Comparison of ENCODE assay signal across 7 cellular contexts in the genomic region with DNA sequence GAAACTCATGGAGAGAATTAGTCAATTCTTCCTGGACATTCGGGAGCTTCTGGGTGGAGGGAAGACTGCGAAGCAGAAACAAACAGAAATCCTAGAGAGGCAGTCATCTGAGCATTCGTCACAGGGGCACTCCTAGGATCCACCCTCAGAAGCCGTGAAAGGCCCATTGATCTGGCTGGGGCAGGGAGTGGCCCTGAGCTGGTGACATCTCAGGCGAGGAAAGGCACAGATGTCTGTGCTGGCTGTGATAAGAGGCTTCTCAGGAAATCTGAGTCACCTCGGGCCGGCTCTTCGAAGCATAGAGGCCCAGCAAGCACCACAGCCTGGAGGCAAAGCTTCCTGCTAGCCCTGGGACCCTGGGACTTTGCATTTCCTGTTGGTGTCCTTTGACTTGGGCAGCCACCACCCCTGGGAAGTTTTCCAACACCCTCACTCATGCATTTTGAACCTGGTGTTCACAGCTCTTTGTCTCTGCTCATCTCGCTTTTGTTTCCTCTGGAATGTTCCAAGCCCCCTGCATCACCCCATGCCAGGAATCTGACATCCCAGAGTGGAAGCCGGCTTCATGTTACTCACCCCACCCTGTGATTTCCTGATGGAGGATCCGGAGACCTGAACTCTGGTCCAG. TPM values are rescaled to one million over a fixed set of nuclear protein-coding genes. Genes with fewer than 3 reads are reported as not detected.
DNase-seq lines count a peak whose midpoint lies in the region; ATAC-seq and TF ChIP-seq lines count a peak whose summit lies in the region.

No MANE protein-coding gene starts in this region.

- H3K36me3 Mint-ChIP-seq in activated T-cell treated with anti-CD3 and anti-CD28 coated beads, Interleukin-2, amount 50 U/mL, for 72 hours (ENCODE audit: insufficient read depth in 2 of 2), result no peaks in the 10 kb centered on the region
- H3K36me3 Mint-ChIP-seq in stimulated activated memory B cell treated with anti-CD40 and anti-IgM and Interleukin-4, amounts not matched to agents 10 μg/mL and 1 μg/mL and 100 μg/mL, for 72 hours, result peaks cover 19% of the 10 kb centered on the region

- no peak overlapping the region for H3K4me3 Mint-ChIP-seq in activated T-cell treated with anti-CD3 and anti-CD28 coated beads, Interleukin-2, amount 50 U/mL, for 72 hours
- H3K4me3 Mint-ChIP-seq in stimulated activated memory B cell treated with anti-CD40 and anti-IgM and Interleukin-4, amounts not matched to agents 10 μg/mL and 1 μg/mL and 100 μg/mL, for 72 hours, result no peak overlapping the region

- H3K4me1 Mint-ChIP-seq in activated T-cell treated with anti-CD3 and anti-CD28 coated beads, Interleukin-2, amount 50 U/mL, for 72 hours (ENCODE audit: low read depth), result peaks cover 15% of the 10 kb centered on the region
- H3K4me1 Mint-ChIP-seq in stimulated activated memory B cell treated with anti-CD40 and anti-IgM and Interleukin-4, amounts not matched to agents 10 μg/mL and 1 μg/mL and 100 μg/mL, for 72 hours, result no peaks in the 10 kb centered on the region

- peak; percentile 73 to 94 for ATAC-seq in activated T-cell treated with anti-CD3 and anti-CD28 coated beads, Interleukin-2, amount 50 U/mL, for 72 hours (replicated peaks in 1 of 2)
- peak; percentile 72 to 97 for ATAC-seq in left cardiac atrium
- ATAC-seq in stimulated activated memory B cell treated with anti-CD40 and anti-IgM and Interleukin-4, amounts not matched to agents 10 μg/mL and 1 μg/mL and 100 μg/mL, for 72 hours, result no peak

- TF ChIP-seq CTCF in sigmoid colon (IDR thresholded peaks at IDR 0.05), result no peak

- TF ChIP-seq EP300 in sigmoid colon (IDR thresholded peaks at IDR 0.05), result no peak

- no peaks in the 10 kb centered on the region for H3K9me3 Mint-ChIP-seq in activated T-cell treated with anti-CD3 and anti-CD28 coated beads, Interleukin-2, amount 50 U/mL, for 72 hours
- no peaks in the 10 kb centered on the region for H3K9me3 Mint-ChIP-seq in stimulated activated memory B cell treated with anti-CD40 and anti-IgM and Interleukin-4, amounts not matched to agents 10 μg/mL and 1 μg/mL and 100 μg/mL, for 72 hours

- H3K27ac ChIP-seq in sigmoid colon, result peak overlapping the region; percentile 49 to 72 (median 57)

- no peaks in the 10 kb centered on the region for H3K4me1 ChIP-seq in sigmoid colon

- intact Hi-C loops in left cardiac atrium (cut with DNase I) (no loop called here), sigmoid colon (cut with DNase I) (no loop called here)

- H3K36me3 ChIP-seq in sigmoid colon, result no peaks in the 10 kb centered on the region

- no peak overlapping the region for H3K27ac Mint-ChIP-seq in activated T-cell treated with anti-CD3 and anti-CD28 coated beads, Interleukin-2, amount 50 U/mL, for 72 hours
- H3K27ac Mint-ChIP-seq in stimulated activated memory B cell treated with anti-CD40 and anti-IgM and Interleukin-4, amounts not matched to agents 10 μg/mL and 1 μg/mL and 100 μg/mL, for 72 hours, result no peak overlapping the region

- TF ChIP-seq POLR2A in sigmoid colon (IDR thresholded peaks at IDR 0.05), result no peak

- 14 to 42% methylated on average over 11 of the region's 11 CpGs for WGBS in sigmoid colon, 2 donors

- H3K4me3 ChIP-seq in sigmoid colon, result no peak overlapping the region

- H3K27me3 Mint-ChIP-seq in activated T-cell treated with anti-CD3 and anti-CD28 coated beads, Interleukin-2, amount 50 U/mL, for 72 hours (ENCODE audit: low read depth), result no peaks in the 10 kb centered on the region
- no peaks in the 10 kb centered on the region for H3K27me3 Mint-ChIP-seq in stimulated activated memory B cell treated with anti-CD40 and anti-IgM and Interleukin-4, amounts not matched to agents 10 μg/mL and 1 μg/mL and 100 μg/mL, for 72 hours

- DNase-seq in HT-29 (ENCODE audit: low spot score), result peak; percentile 48
- peak; percentile 8 to 38 for DNase-seq in activated T-cell treated with anti-CD3 and anti-CD28 coated beads, Interleukin-2, amount 50 U/mL, for 72 hours
- peak; percentile 88 for DNase-seq in left cardiac atrium
- DNase-seq in sigmoid colon, result peak; percentile 87
- no peak for DNase-seq in NCI-H524 treated with DMSO at 0.1 percent for 48 hours (lab: John Stamatoyannopoulos, UW)
- DNase-seq in DMS53 (lab: John Stamatoyannopoulos, UW), result no peak

- H3K27me3 ChIP-seq in sigmoid colon, result no peaks in the 10 kb centered on the region

- H3K9me3 ChIP-seq in sigmoid colon, result no peaks in the 10 kb centered on the region

RNA-seq across cellular contexts. Expression of a gene that starts 23.3 kb away (rescaled TPM):
- total RNA-seq in HT-29 (2014; rRNA removed; shearing (Covaris generic)), result 0.20 TPM in 1 of 2 replicates, not detected in the other
- 10 to 100 TPM; 12.8 to 16.2 TPM for total RNA-seq in activated T-cell treated with anti-CD3 and anti-CD28 coated beads, Interleukin-2, amount 50 U/mL, for 72 hours
- 1 to 10 TPM; 1.7 to 4.9 TPM for total RNA-seq in left cardiac atrium
- 1 to 10 TPM in 3 of 4 donors, not detected in 1; 2.5 to 5.0 (median 3.8) TPM for total RNA-seq in sigmoid colon
- 1 to 10 TPM; 1.8 to 6.6 (median 3.5) TPM for polyA plus RNA-seq in sigmoid colon

Comparison
In these comparisons a context has a peak if more than half of its experiments do, and no peak if none do; other contexts are left out.
1. DNase-seq: peak in HT-29 (single experiment), activated T-cell treated with anti-CD3 and anti-CD28 coated beads, Interleukin-2, amount 50 U/mL, for 72 hours (2 of 2), left cardiac atrium (single experiment) and sigmoid colon (single experiment); none in NCI-H524 treated with DMSO at 0.1 percent for 48 hours (single experiment) and DMS53 (single experiment).